14 cellular contexts compared by ENCODE assay signal in the genomic region with DNA sequence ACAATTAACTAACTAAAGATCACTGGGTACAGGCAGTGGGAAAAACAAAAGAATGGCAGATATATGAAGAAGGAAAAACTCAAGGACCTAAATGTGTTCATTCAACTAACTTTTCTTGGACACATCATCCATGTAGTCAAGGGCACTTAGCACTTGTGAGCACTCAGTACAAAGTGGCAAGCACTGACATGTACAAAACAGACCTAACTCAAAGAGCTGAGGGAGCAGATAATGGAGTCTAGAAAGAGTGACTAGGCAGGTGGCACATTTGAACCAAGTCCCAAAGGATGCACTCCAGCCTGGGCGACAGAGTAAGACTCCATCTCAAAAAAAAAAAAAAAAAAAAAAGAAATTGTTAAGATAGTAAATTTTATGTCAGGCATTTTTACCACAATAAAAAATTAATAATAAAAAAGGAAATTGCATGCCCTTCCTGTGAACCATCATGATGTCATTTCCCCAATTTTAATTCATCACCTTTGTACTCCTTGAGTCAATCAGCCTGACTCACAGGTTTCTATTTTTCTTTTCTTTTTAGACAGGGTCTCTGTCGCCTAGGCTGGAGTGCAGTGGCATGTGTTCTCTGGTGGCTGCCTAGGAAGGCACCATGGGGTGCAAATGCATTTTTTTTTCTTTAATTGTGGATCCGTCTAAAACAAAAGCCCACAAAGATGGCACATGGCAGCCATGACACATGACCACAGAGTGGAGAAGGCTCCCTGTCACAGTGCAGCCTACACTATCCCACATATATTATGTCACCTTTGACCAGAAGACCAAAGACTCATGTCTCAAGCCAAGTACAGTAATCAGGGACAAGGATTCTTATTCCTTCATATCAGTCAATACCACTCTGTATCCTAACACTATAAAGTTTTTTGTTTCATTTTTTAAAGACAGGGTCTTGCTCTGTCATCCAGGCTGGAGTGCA.
DNase-seq lines count a peak whose midpoint lies in the region; ATAC-seq and TF ChIP-seq lines count a peak whose summit lies in the region.
"Had no signal": no experiment of that assay in that cellular context is flagged by ENCODE, and none has a peak within 500 bp of the region (broad histone marks: within the 10 kb centered on the region; RNA-seq: fewer than 3 reads in every experiment).

No MANE protein-coding gene starts in this region.

- H3K27me3 ChIP-seq in left lung = no peaks in the 10 kb centered on the region
- H3K27me3 ChIP-seq: ascending aorta, sigmoid colon had no signal

- no peak overlapping the region for H3K4me3 ChIP-seq in left lung
- H3K4me3 ChIP-seq: ascending aorta, dorsolateral prefrontal cortex, sigmoid colon had no signal

- peaks cover 14% of the 10 kb centered on the region for H3K4me1 Mint-ChIP-seq in activated CD4-positive, alpha-beta T cell treated with anti-CD3 and anti-CD28 coated beads, Interleukin-2, amount 10 ng/mL, durations not matched to agents 24 days and 14 days
- peaks cover 18% of the 10 kb centered on the region for H3K4me1 Mint-ChIP-seq in activated T-cell treated with anti-CD3 and anti-CD28 coated beads, Interleukin-2, amount 50 U/mL, for 72 hours (ENCODE audit: low read depth)

- peak; percentile 91 to 93 for ATAC-seq in activated T-cell treated with anti-CD3 and anti-CD28 coated beads, Interleukin-2, amount 50 U/mL, for 72 hours (replicated peaks in 1 of 2)
- ATAC-seq in left lung = peak; percentile 32
- ATAC-seq in GM18861 (IDR thresholded peaks at IDR 0.05; ENCODE audit: unreplicated experiment) = no peak
- ATAC-seq: activated CD8-positive, alpha-beta memory T cell treated with anti-CD3 and anti-CD28 coated beads, Interleukin-2, amount 10 ng/mL, durations not matched to agents 7 days and 5 days had no signal

- no peaks in the 10 kb centered on the region for H3K9me3 Mint-ChIP-seq in activated CD4-positive, alpha-beta T cell treated with anti-CD3 and anti-CD28 coated beads, Interleukin-2, amount 10 ng/mL, durations not matched to agents 24 days and 14 days
- H3K9me3 Mint-ChIP-seq in activated T-cell treated with anti-CD3 and anti-CD28 coated beads, Interleukin-2, amount 50 U/mL, for 72 hours = no peaks in the 10 kb centered on the region

- H3K4me1 ChIP-seq in left lung = no peaks in the 10 kb centered on the region
- H3K4me1 ChIP-seq: ascending aorta, sigmoid colon had no signal

- H3K27ac Mint-ChIP-seq in activated CD4-positive, alpha-beta T cell treated with anti-CD3 and anti-CD28 coated beads, Interleukin-2, amount 10 ng/mL, durations not matched to agents 24 days and 14 days = peak overlapping the region; percentile 65
- peak overlapping the region; percentile 90 for H3K27ac Mint-ChIP-seq in activated T-cell treated with anti-CD3 and anti-CD28 coated beads, Interleukin-2, amount 50 U/mL, for 72 hours
- H3K27ac Mint-ChIP-seq: activated CD8-positive, alpha-beta memory T cell treated with anti-CD3 and anti-CD28 coated beads, Interleukin-2, amount 10 ng/mL, durations not matched to agents 7 days and 5 days had no signal

- no peak overlapping the region for H3K4me3 Mint-ChIP-seq in activated CD4-positive, alpha-beta T cell treated with anti-CD3 and anti-CD28 coated beads, Interleukin-2, amount 10 ng/mL, durations not matched to agents 24 days and 14 days
- H3K4me3 Mint-ChIP-seq in activated T-cell treated with anti-CD3 and anti-CD28 coated beads, Interleukin-2, amount 50 U/mL, for 72 hours = peak overlapping the region; percentile 50 to 68
- H3K4me3 Mint-ChIP-seq: activated CD8-positive, alpha-beta memory T cell treated with anti-CD3 and anti-CD28 coated beads, Interleukin-2, amount 10 ng/mL, durations not matched to agents 7 days and 5 days had no signal

- no peaks in the 10 kb centered on the region for H3K9me3 ChIP-seq in left lung
- H3K9me3 ChIP-seq: ascending aorta, sigmoid colon had no signal

- H3K27ac ChIP-seq in left lung = no peak overlapping the region
- H3K27ac ChIP-seq: ascending aorta, dorsolateral prefrontal cortex, sigmoid colon had no signal

- intact Hi-C loops in activated CD4-positive, alpha-beta T cell treated with anti-CD3 and anti-CD28 coated beads, Interleukin-2, amount 10 ng/mL, durations not matched to agents 24 days and 14 days (cut with micrococcal nuclease) = no loop called here
- intact Hi-C loops in left lung (cut with DNase I) = no loop called here

- peaks cover 23% of the 10 kb centered on the region for H3K36me3 Mint-ChIP-seq in activated CD4-positive, alpha-beta T cell treated with anti-CD3 and anti-CD28 coated beads, Interleukin-2, amount 10 ng/mL, durations not matched to agents 24 days and 14 days (ENCODE audit: low read depth)
- peaks cover 3% of the 10 kb centered on the region in 2 donors for H3K36me3 Mint-ChIP-seq in activated T-cell treated with anti-CD3 and anti-CD28 coated beads, Interleukin-2, amount 50 U/mL, for 72 hours (ENCODE audit: insufficient read depth in 2 of 2)

- H3K36me3 ChIP-seq in left lung = no peaks in the 10 kb centered on the region
- H3K36me3 ChIP-seq: ascending aorta, sigmoid colon had no signal

- no peaks in the 10 kb centered on the region for H3K27me3 Mint-ChIP-seq in activated CD4-positive, alpha-beta T cell treated with anti-CD3 and anti-CD28 coated beads, Interleukin-2, amount 10 ng/mL, durations not matched to agents 24 days and 14 days
- H3K27me3 Mint-ChIP-seq in activated T-cell treated with anti-CD3 and anti-CD28 coated beads, Interleukin-2, amount 50 U/mL, for 72 hours (ENCODE audit: low read depth) = peaks cover 4% of the 10 kb centered on the region
- H3K27me3 Mint-ChIP-seq: activated CD8-positive, alpha-beta memory T cell treated with anti-CD3 and anti-CD28 coated beads, Interleukin-2, amount 10 ng/mL, durations not matched to agents 7 days and 5 days had no signal

- no peak for DNase-seq in activated CD4-positive, alpha-beta T cell treated with anti-CD3 and anti-CD28 coated beads, Interleukin-2, amount 10 ng/mL, durations not matched to agents 24 days and 14 days
- no peak for DNase-seq in activated CD4-positive, alpha-beta T cell treated with anti-CD3 and anti-CD28 coated beads, Interleukin-2, amount 50 U/mL, for 48 hours
- DNase-seq in HT1080 (ENCODE audit: low read depth) (peak; percentile 56), left lung (no peak), NCI-H526 treated with DMSO at 0.1 percent for 48 hours (lab: John Stamatoyannopoulos, UW) (no peak), HT-29 (ENCODE audit: low spot score) (no peak)
- DNase-seq in activated T-cell treated with anti-CD3 and anti-CD28 coated beads, Interleukin-2, amount 50 U/mL, for 72 hours = peak; percentile 7 to 9
- DNase-seq: activated CD8-positive, alpha-beta memory T cell treated with anti-CD3 and anti-CD28 coated beads, Interleukin-2, amount 10 ng/mL, durations not matched to agents 7 days and 5 days; dorsolateral prefrontal cortex; NCI-H1092 treated with DMSO at 0.1 percent for 48 hours; SHP77; sigmoid colon had no signal

- no peak for TF ChIP-seq CTCF in left lung (IDR thresholded peaks at IDR 0.05)

Comparison
In these comparisons a context has a peak if more than half of its experiments do, and no peak if none do; other contexts are left out.
1. DNase-seq: peak in HT1080 (single experiment) and activated T-cell treated with anti-CD3 and anti-CD28 coated beads, Interleukin-2, amount 50 U/mL, for 72 hours (2 of 2); none in activated CD4-positive, alpha-beta T cell treated with anti-CD3 and anti-CD28 coated beads, Interleukin-2, amount 10 ng/mL, durations not matched to agents 24 days and 14 days (single experiment), activated CD4-positive, alpha-beta T cell treated with anti-CD3 and anti-CD28 coated beads, Interleukin-2, amount 50 U/mL, for 48 hours (0 of 2), left lung (0 of 2), NCI-H526 treated with DMSO at 0.1 percent for 48 hours (single experiment) and HT-29 (single experiment).